11 cellular contexts compared by ENCODE assay signal in the genomic region with DNA sequence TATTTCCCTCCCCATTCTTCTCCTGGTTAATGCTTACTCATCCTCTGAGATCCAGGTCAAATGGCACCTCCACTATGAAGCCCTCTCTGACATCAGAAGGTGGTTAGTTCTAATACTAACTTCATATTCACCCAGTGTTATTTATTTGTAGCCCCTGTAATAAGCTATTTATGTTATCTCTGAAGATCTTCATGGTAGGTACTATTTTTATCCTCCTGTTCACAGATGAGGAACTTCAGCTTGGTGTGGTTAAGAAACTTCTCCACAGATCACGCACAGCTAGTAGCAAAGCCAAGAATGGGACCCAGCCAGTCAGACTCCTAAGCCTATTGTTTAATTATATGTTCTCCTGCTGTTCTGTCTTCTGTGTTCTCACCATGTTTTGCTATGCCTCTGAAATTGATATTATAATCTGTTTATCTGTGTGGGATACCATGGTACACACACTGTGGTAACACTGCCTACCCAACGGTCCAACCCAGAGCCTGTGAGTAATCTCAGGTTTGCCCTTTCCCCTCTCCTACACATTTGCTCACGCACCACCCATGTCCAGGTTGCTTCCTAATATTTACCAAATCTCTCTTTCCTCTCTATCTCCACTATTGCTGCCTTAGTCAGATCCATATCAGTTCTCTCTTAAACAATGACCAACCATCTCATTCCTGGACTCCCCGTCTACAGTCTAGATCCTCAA.
DNase-seq lines count a peak whose midpoint lies in the region; ATAC-seq lines count a peak whose summit lies in the region.
"Had no signal": no experiment of that assay in that cellular context is flagged by ENCODE, and none has a peak within 500 bp of the region (broad histone marks: within the 10 kb centered on the region; RNA-seq: fewer than 3 reads in every experiment).

No MANE protein-coding gene starts in this region.

- H3K36me3 ChIP-seq in MG63 = no peaks in the 10 kb centered on the region

- DNase-seq in Ammon's horn (ENCODE audit: low spot score) = peak; percentile 62
- DNase-seq in OCI-M1 (lab: John Stamatoyannopoulos, UW) = peak; percentile 89
- no peak for DNase-seq in UCSD-AML1 (lab: John Stamatoyannopoulos, UW; ENCODE audit: unreplicated experiment)
- no peak for DNase-seq in MG63
- no peak for DNase-seq in effector CD8-positive, alpha-beta T cell (lab: John Stamatoyannopoulos, UW)
- no peak for DNase-seq in activated gamma-delta T cell treated with Interleukin-2 at 50 U/mL for 16 hours
- DNase-seq: IMR-90, left cardiac atrium, T1000 had no signal

- no peaks in the 10 kb centered on the region for H3K27me3 ChIP-seq in MG63

- H3K4me3 ChIP-seq in MG63 = no peak overlapping the region

- no peaks in the 10 kb centered on the region for H3K9me3 ChIP-seq in MG63

- ATAC-seq in GM19043 (IDR thresholded peaks at IDR 0.05; ENCODE audit: low read depth, unreplicated experiment) (peak; percentile 75), HG02970 (IDR thresholded peaks at IDR 0.05; ENCODE audit: low FRiP score, unreplicated experiment) (peak; percentile 63)

Comparison
In these comparisons a context has a peak if more than half of its experiments do, and no peak if none do; other contexts are left out.
1. DNase-seq: peak in Ammon's horn (single experiment) and OCI-M1 (single experiment); none in UCSD-AML1 (single experiment), MG63 (single experiment), effector CD8-positive, alpha-beta T cell (single experiment) and activated gamma-delta T cell treated with Interleukin-2 at 50 U/mL for 16 hours (single experiment).